In genomic region chr4:143473334-143474126, GRCh38 we compare ENCODE assay signal across 14 cellular contexts. TPM values are rescaled to one million over a fixed set of nuclear protein-coding genes. Genes with fewer than 3 reads are reported as not detected.
DNase-seq lines count a peak whose midpoint lies in the region; ATAC-seq lines count a peak whose summit lies in the region.
"Had no signal": no experiment of that assay in that cellular context is flagged by ENCODE, and none has a peak within 500 bp of the region (broad histone marks: within the 10 kb centered on the region; RNA-seq: fewer than 3 reads in every experiment).

No MANE protein-coding gene starts in this region.

- H3K4me1 Mint-ChIP-seq in memory B cell, result peaks cover 6% of the 10 kb centered on the region
- H3K4me1 Mint-ChIP-seq in T-helper 2 cell treated with Interferon-gamma antibody and Interleukin-4, amounts not matched to agents 5 μg/mL and 100 μg/mL, for 36 hours (ENCODE audit: low read depth), result no peaks in the 10 kb centered on the region
- H3K4me1 Mint-ChIP-seq: activated CD4-positive, alpha-beta T cell treated with anti-CD3 and anti-CD28 coated beads for 36 hours had no signal

- no peaks in the 10 kb centered on the region for H3K27me3 Mint-ChIP-seq in memory B cell
- peaks cover 3% of the 10 kb centered on the region for H3K27me3 Mint-ChIP-seq in T-helper 2 cell treated with Interferon-gamma antibody and Interleukin-4, amounts not matched to agents 5 μg/mL and 100 μg/mL, for 36 hours (ENCODE audit: low read depth)
- H3K27me3 Mint-ChIP-seq: stimulated activated memory B cell treated with anti-CD40 and anti-IgM and Interleukin-4, amounts not matched to agents 10 μg/mL and 1 μg/mL and 100 μg/mL, for 72 hours had no signal

- DNase-seq in memory B cell (ENCODE audit: low spot score in 2 of 2) (no peak), cerebellum (ENCODE audit: low spot score) (no peak), GM03348 (ENCODE audit: low spot score) (no peak)
- no peak for DNase-seq in stimulated activated naive CD4-positive, alpha-beta T cell (lab: John Stamatoyannopoulos, UW)
- no peak for DNase-seq in T-helper 2 cell treated with Interferon-gamma antibody and Interleukin-4, amounts not matched to agents 5 μg/mL and 100 μg/mL, for 36 hours (ENCODE audit: low spot score)
- DNase-seq: activated CD4-positive, alpha-beta T cell treated with anti-CD3 and anti-CD28 coated beads for 36 hours; mammary epithelial cell; NCI-H1092 treated with DMSO at 0.1 percent for 48 hours; SK-N-SH had no signal

- peak overlapping the region; percentile 24 for H3K27ac Mint-ChIP-seq in memory B cell
- H3K27ac Mint-ChIP-seq in T-helper 2 cell treated with Interferon-gamma antibody and Interleukin-4, amounts not matched to agents 5 μg/mL and 100 μg/mL, for 36 hours, result no peak overlapping the region
- H3K27ac Mint-ChIP-seq: activated CD4-positive, alpha-beta T cell treated with anti-CD3 and anti-CD28 coated beads for 36 hours; activated T-helper 1 cell treated with anti-CD3 and anti-CD28 coated beads, Interleukin-12 subunit alpha, Interleukin-12 subunit beta, Interleukin-2, Interleukin-4 antibody, amounts not matched to agents 30 ng/mL and 10 ng/mL and 1 ng/mL, durations not matched to agents 14 hours and 24 hours and 36 hours; stimulated activated memory B cell treated with anti-CD40 and anti-IgM and Interleukin-4, amounts not matched to agents 10 μg/mL and 1 μg/mL and 100 μg/mL, for 72 hours had no signal

- H3K4me3 Mint-ChIP-seq in memory B cell, result no peak overlapping the region
- no peak overlapping the region for H3K4me3 Mint-ChIP-seq in T-helper 2 cell treated with Interferon-gamma antibody and Interleukin-4, amounts not matched to agents 5 μg/mL and 100 μg/mL, for 36 hours
- H3K4me3 Mint-ChIP-seq: activated CD4-positive, alpha-beta T cell treated with anti-CD3 and anti-CD28 coated beads for 36 hours; activated T-helper 1 cell treated with anti-CD3 and anti-CD28 coated beads, Interleukin-12 subunit alpha, Interleukin-12 subunit beta, Interleukin-2, Interleukin-4 antibody, amounts not matched to agents 30 ng/mL and 10 ng/mL and 1 ng/mL, durations not matched to agents 14 hours and 24 hours and 36 hours; stimulated activated memory B cell treated with anti-CD40 and anti-IgM and Interleukin-4, amounts not matched to agents 10 μg/mL and 1 μg/mL and 100 μg/mL, for 72 hours had no signal

- peak; percentile 76 for ATAC-seq in GM19023 (IDR thresholded peaks at IDR 0.05; ENCODE audit: unreplicated experiment)
- ATAC-seq in GM21825 (IDR thresholded peaks at IDR 0.05; ENCODE audit: unreplicated experiment), result peak; percentile 73
- peak; percentile 75 for ATAC-seq in HG03439 (IDR thresholded peaks at IDR 0.05; ENCODE audit: unreplicated experiment)
- ATAC-seq in memory B cell (ENCODE audit: low read depth), result peak; percentile 70
- ATAC-seq: activated CD4-positive, alpha-beta T cell treated with anti-CD3 and anti-CD28 coated beads for 36 hours; stimulated activated memory B cell treated with anti-CD40 and anti-IgM and Interleukin-4, amounts not matched to agents 10 μg/mL and 1 μg/mL and 100 μg/mL, for 72 hours had no signal

- no peaks in the 10 kb centered on the region for H3K36me3 Mint-ChIP-seq in memory B cell
- H3K36me3 Mint-ChIP-seq in T-helper 2 cell treated with Interferon-gamma antibody and Interleukin-4, amounts not matched to agents 5 μg/mL and 100 μg/mL, for 36 hours (ENCODE audit: low read depth), result no peaks in the 10 kb centered on the region
- H3K36me3 Mint-ChIP-seq: stimulated activated memory B cell treated with anti-CD40 and anti-IgM and Interleukin-4, amounts not matched to agents 10 μg/mL and 1 μg/mL and 100 μg/mL, for 72 hours had no signal

- no peaks in the 10 kb centered on the region for H3K9me3 Mint-ChIP-seq in memory B cell
- H3K9me3 Mint-ChIP-seq in T-helper 2 cell treated with Interferon-gamma antibody and Interleukin-4, amounts not matched to agents 5 μg/mL and 100 μg/mL, for 36 hours, result no peaks in the 10 kb centered on the region
- H3K9me3 Mint-ChIP-seq: activated T-helper 1 cell treated with anti-CD3 and anti-CD28 coated beads, Interleukin-12 subunit alpha, Interleukin-12 subunit beta, Interleukin-2, Interleukin-4 antibody, amounts not matched to agents 30 ng/mL and 10 ng/mL and 1 ng/mL, durations not matched to agents 14 hours and 24 hours and 36 hours; stimulated activated memory B cell treated with anti-CD40 and anti-IgM and Interleukin-4, amounts not matched to agents 10 μg/mL and 1 μg/mL and 100 μg/mL, for 72 hours had no signal

RNA-seq across cellular contexts. Expression of gene SMARCA5, which starts 40.0 kb away (rescaled TPM):
- 93.5 TPM for total RNA-seq in cerebellum
